In genomic region chr14:39467889-39468524, GRCh38 we compare ENCODE assay signal across 8 cellular contexts. TPM values are rescaled to one million over a fixed set of nuclear protein-coding genes. Genes with fewer than 3 reads are reported as not detected.
DNase-seq lines count a peak whose midpoint lies in the region; ATAC-seq and TF ChIP-seq lines count a peak whose summit lies in the region.

No MANE protein-coding gene starts in this region.

- POLR2A ChIA-PET in activated CD8-positive, alpha-beta T cell treated with anti-CD3 and anti-CD28 coated beads for 36 hours (lab: Charles Lee): no interaction called here

- no peak for TF ChIP-seq POLR2A in uterus (IDR thresholded peaks at IDR 0.05)

- TF ChIP-seq CTCF in activated CD8-positive, alpha-beta T cell treated with anti-CD3 and anti-CD28 coated beads for 36 hours (IDR thresholded peaks at IDR 0.05): peak; percentile 58
- TF ChIP-seq CTCF in neural crest cell (conservative IDR thresholded peaks at IDR 0.05): peak; percentile 47
- TF ChIP-seq CTCF in omental fat pad (IDR thresholded peaks at IDR 0.05): no peak
- TF ChIP-seq CTCF in uterus (IDR thresholded peaks at IDR 0.05): no peak

- no peak overlapping the region for H3K4me3 ChIP-seq in uterus

- H3K27me3 Mint-ChIP-seq in activated CD8-positive, alpha-beta T cell treated with anti-CD3 and anti-CD28 coated beads for 36 hours: peaks cover 14% of the 10 kb centered on the region
- H3K27me3 Mint-ChIP-seq in neural crest cell (ENCODE audit: low read depth): no peaks in the 10 kb centered on the region

- no peaks in the 10 kb centered on the region for H3K9me3 Mint-ChIP-seq in activated CD8-positive, alpha-beta T cell treated with anti-CD3 and anti-CD28 coated beads for 36 hours
- H3K9me3 Mint-ChIP-seq in neural crest cell: no peaks in the 10 kb centered on the region

- peak; percentile 44 for ATAC-seq in GM19463 (IDR thresholded peaks at IDR 0.05; ENCODE audit: unreplicated experiment)
- no peak for ATAC-seq in activated CD8-positive, alpha-beta T cell treated with anti-CD3 and anti-CD28 coated beads for 36 hours
- no peak for ATAC-seq in omental fat pad (ENCODE audit: low FRiP score)

- peak; percentile 66 for TF ChIP-seq RAD21 in Ishikawa (IDR thresholded peaks at IDR 0.05; ENCODE audit: low read depth)

- H3K4me1 ChIP-seq in uterus: no peaks in the 10 kb centered on the region

- no peaks in the 10 kb centered on the region for H3K9me3 ChIP-seq in uterus

- peaks cover 2% of the 10 kb centered on the region for H3K36me3 Mint-ChIP-seq in activated CD8-positive, alpha-beta T cell treated with anti-CD3 and anti-CD28 coated beads for 36 hours (ENCODE audit: low read depth)
- no peaks in the 10 kb centered on the region for H3K36me3 Mint-ChIP-seq in neural crest cell (ENCODE audit: low read depth)

- no peaks in the 10 kb centered on the region for H3K36me3 ChIP-seq in uterus

- intact Hi-C loops in activated CD8-positive, alpha-beta T cell treated with anti-CD3 and anti-CD28 coated beads for 36 hours (cut with micrococcal nuclease): no loop called here
- intact Hi-C loops in uterus (cut with DNase I; ENCODE audit: low total_unique reads): no loop called here

- peaks cover 7% of the 10 kb centered on the region for H3K4me1 Mint-ChIP-seq in activated CD8-positive, alpha-beta T cell treated with anti-CD3 and anti-CD28 coated beads for 36 hours (ENCODE audit: low read depth)
- H3K4me1 Mint-ChIP-seq in neural crest cell: peaks cover 15% of the 10 kb centered on the region

- DNase-seq in EH (ENCODE audit: low read depth) (peak; percentile 34), neural crest cell (ENCODE audit: low read depth, low spot score) (no peak), omental fat pad (ENCODE audit: low spot score) (no peak), uterus (no peak), globus pallidus (ENCODE audit: low spot score) (no peak)
- peak; percentile 72 for DNase-seq in activated CD8-positive, alpha-beta T cell treated with anti-CD3 and anti-CD28 coated beads for 36 hours

- no peak overlapping the region for H3K4me3 Mint-ChIP-seq in activated CD8-positive, alpha-beta T cell treated with anti-CD3 and anti-CD28 coated beads for 36 hours
- H3K4me3 Mint-ChIP-seq in neural crest cell: no peak overlapping the region

- H3K27ac Mint-ChIP-seq in activated CD8-positive, alpha-beta T cell treated with anti-CD3 and anti-CD28 coated beads for 36 hours: no peak overlapping the region
- H3K27ac Mint-ChIP-seq in neural crest cell (ENCODE audit: unreplicated experiment): no peak overlapping the region

- CTCF ChIA-PET in activated CD8-positive, alpha-beta T cell treated with anti-CD3 and anti-CD28 coated beads for 36 hours (lab: Charles Lee): interaction anchor here (0.6 to 1.4 kb wide), 6 partner anchors 12 to 237 kb away, joined by 3 to 5 read pairs (median 3); no protein-coding TSS in a partner anchor

- no peak overlapping the region for H3K27ac ChIP-seq in uterus

- no peaks in the 10 kb centered on the region for H3K27me3 ChIP-seq in uterus

- TF ChIP-seq EP300 in Ishikawa (IDR thresholded peaks at IDR 0.05; ENCODE audit: borderline replicate concordance): no peak

TF ChIP-seq in Ishikawa, 13 proteins besides CTCF, POLR2A, EP300 and RAD21:
- TF ChIP-seq EGR1 (IDR thresholded peaks at IDR 0.05): no peak
- TF ChIP-seq MAX (IDR thresholded peaks at IDR 0.05): no peak
- TF ChIP-seq TEAD4 (IDR thresholded peaks at IDR 0.05): no peak
- TF ChIP-seq USF1 (IDR thresholded peaks at IDR 0.05): no peak
- no peak for TF ChIP-seq REST (IDR thresholded peaks at IDR 0.05; ENCODE audit: low read depth)
- no peak for TF ChIP-seq NFIC (IDR thresholded peaks at IDR 0.05)
- no peak for TF ChIP-seq YY1 (IDR thresholded peaks at IDR 0.05; ENCODE audit: low read depth)
- TF ChIP-seq ZBTB7A (IDR thresholded peaks at IDR 0.05; ENCODE audit: low read depth): no peak
- TF ChIP-seq FOXM1 (IDR thresholded peaks at IDR 0.05; ENCODE audit: borderline replicate concordance, low read depth): no peak
- no peak for TF ChIP-seq CEBPB (IDR thresholded peaks at IDR 0.05)
- TF ChIP-seq TCF12 (IDR thresholded peaks at IDR 0.05; ENCODE audit: low read depth): no peak
- TF ChIP-seq TAF1 (IDR thresholded peaks at IDR 0.05; ENCODE audit: low read depth): no peak
TF ChIP-seq in Ishikawa: peak in this region for 0.

RNA-seq across cellular contexts. Expression of gene FBXO33, which starts 35.8 kb away (rescaled TPM):
- 10 to 100 TPM; 16.8 to 18.6 TPM for total RNA-seq in activated CD8-positive, alpha-beta T cell treated with anti-CD3 and anti-CD28 coated beads for 36 hours
- total RNA-seq in neural crest cell: 8.6 and 8.9 TPM in 2 replicates
- total RNA-seq in omental fat pad: 10 to 100 TPM; 12.6 to 25.2 (median 16.4) TPM
- total RNA-seq in uterus: 10 to 100 TPM; 12.1 to 27.2 (median 20.8) TPM

Comparison
In these comparisons a context has a peak if more than half of its experiments do, and no peak if none do; other contexts are left out.
1. DNase-seq: peak in EH (single experiment) and activated CD8-positive, alpha-beta T cell treated with anti-CD3 and anti-CD28 coated beads for 36 hours (single experiment); none in neural crest cell (single experiment), omental fat pad (single experiment), uterus (0 of 2) and globus pallidus (single experiment).
2. CTCF ChIP-seq: peak in activated CD8-positive, alpha-beta T cell treated with anti-CD3 and anti-CD28 coated beads for 36 hours (single experiment) and neural crest cell (single experiment); none in omental fat pad (0 of 3) and uterus (0 of 4).